ENCODE assay signal across 8 cellular contexts in the genomic region with DNA sequence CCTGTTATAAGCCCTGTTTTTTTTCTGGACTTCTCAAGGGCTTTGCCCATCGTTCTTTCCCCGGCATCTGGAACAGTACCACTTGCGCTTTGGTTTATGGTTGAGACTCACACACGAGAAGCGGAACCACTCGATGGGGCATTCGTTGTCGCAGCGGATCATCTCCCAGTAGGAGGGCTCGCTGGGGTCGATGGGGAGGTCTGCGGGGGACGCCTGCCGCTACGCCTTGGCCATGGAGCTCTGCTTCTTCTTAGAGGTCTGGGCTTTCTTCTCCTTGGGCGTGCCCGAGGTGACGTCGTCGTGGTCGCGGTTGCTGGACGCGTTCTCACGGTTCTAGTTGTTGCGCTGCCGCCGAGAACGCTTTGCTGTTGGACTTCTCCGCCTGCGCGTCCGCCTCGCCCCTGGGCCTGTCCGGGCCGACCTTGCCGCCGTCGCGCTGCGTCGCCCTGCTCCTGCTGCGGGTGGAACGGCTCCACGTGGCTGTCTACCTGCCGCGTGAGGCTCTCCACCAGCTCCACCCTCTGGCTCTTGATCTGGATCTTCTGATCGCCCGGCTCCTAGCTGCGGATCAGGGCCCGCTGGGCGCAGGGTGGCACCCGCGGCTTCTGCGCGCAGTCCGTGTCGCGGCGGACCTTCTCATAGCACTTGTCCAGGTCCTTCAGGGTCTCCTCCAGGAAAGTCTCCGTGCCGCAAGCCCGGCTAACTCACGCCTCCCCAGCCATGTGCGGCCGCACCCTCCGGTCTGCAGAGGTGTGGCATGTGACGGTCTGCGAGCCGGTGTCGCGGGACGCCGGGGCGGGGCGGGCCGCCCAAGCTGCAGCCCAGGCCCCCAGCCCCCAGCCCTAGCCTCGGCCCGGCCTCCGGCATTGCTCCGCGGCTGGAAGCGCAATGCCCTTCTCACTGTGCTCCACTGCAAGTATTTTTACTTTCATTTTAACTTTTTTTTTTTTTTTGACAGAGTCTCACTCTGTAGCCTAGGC. TPM values are rescaled to one million over a fixed set of nuclear protein-coding genes. Genes with fewer than 3 reads are reported as not detected.
DNase-seq lines count a peak whose midpoint lies in the region; ATAC-seq and TF ChIP-seq lines count a peak whose summit lies in the region.

No MANE protein-coding gene starts in this region.

- TF ChIP-seq CTCF in fibroblast of mammary gland (conservative IDR thresholded peaks at IDR 0.05; ENCODE audit: control insufficient read depth, insufficient read depth, low read depth, low read length) (no peak), vagina (IDR thresholded peaks at IDR 0.05) (no peak)

- no peaks in the 10 kb centered on the region for H3K9me2 ChIP-seq in Karpas-422 (replicated peaks; ENCODE audit: insufficient read depth, low read length)

- H3K4me1 ChIP-seq in Karpas-422 (ENCODE audit: low read length) (no peaks in the 10 kb centered on the region), vagina (no peaks in the 10 kb centered on the region)

- no peak overlapping the region for H2AFZ ChIP-seq in Karpas-422 (ENCODE audit: low read length)

- H3K36me3 ChIP-seq in Karpas-422 (ENCODE audit: insufficient read depth, low read length) (no peaks in the 10 kb centered on the region), vagina (no peaks in the 10 kb centered on the region)

- intact Hi-C loops in posterior vena cava (cut with DNase I) (no loop called here), vagina (cut with DNase I) (no loop called here)

- H3K9me3 ChIP-seq in Karpas-422 (ENCODE audit: low read length), result no peaks in the 10 kb centered on the region
- H3K9me3 ChIP-seq in vagina, result no peaks in the 10 kb centered on the region

- H4K20me1 ChIP-seq in Karpas-422 (ENCODE audit: insufficient read depth, low read depth, low read length), result no peaks in the 10 kb centered on the region

- no peak overlapping the region for H3K9ac ChIP-seq in Karpas-422 (ENCODE audit: low read length)

- H3K79me2 ChIP-seq in Karpas-422 (ENCODE audit: low read length), result no peaks in the 10 kb centered on the region

- DNase-seq in Karpas-422 (peak; percentile 25), fibroblast of mammary gland (ENCODE audit: low read depth) (peak; percentile 57), posterior vena cava (ENCODE audit: low spot score) (peak; percentile 87), vagina (ENCODE audit: extremely low spot score in 2 of 2) (no peak), NCI-H2107 treated with DMSO at 0.1 percent for 48 hours (lab: John Stamatoyannopoulos, UW; ENCODE audit: unreplicated experiment) (no peak), NCI-H1417 treated with DMSO at 0.1 percent for 48 hours (lab: John Stamatoyannopoulos, UW) (no peak)
- peak; percentile 75 for DNase-seq in activated CD8-positive, alpha-beta memory T cell treated with anti-CD3 and anti-CD28 coated beads, Interleukin-2, amount 50 U/mL, for 48 hours

- H3K27me3 ChIP-seq in Karpas-422 (ENCODE audit: low read length) (no peaks in the 10 kb centered on the region), vagina (no peaks in the 10 kb centered on the region)

- TF ChIP-seq POLR2A in vagina (IDR thresholded peaks at IDR 0.05), result no peak

- peak; percentile 74 for ATAC-seq in GM18498 (IDR thresholded peaks at IDR 0.05; ENCODE audit: unreplicated experiment)

- no peak overlapping the region for H3K4me2 ChIP-seq in Karpas-422 (ENCODE audit: low read depth, low read length, poor library complexity, severe bottlenecking)

- H3K4me3 ChIP-seq in Karpas-422 (ENCODE audit: low read length) (no peak overlapping the region), fibroblast of mammary gland (ENCODE audit: control insufficient read depth, low read depth, low read length) (peak overlapping the region; percentile 48), vagina (peak overlapping the region; percentile 47 to 57)

- H3K27ac ChIP-seq in Karpas-422 (ENCODE audit: low read length) (no peak overlapping the region), vagina (peak overlapping the region; percentile 4)

RNA-seq across cellular contexts. Expression of gene OGT, which starts 40.5 kb away (rescaled TPM):
- 314 and 469 TPM in 2 replicates for total RNA-seq in Karpas-422 (2014; rRNA removed; shearing (Covaris generic); ENCODE audit: low replicate concordance)
- 100 to 1,000 TPM in 1 of 2 donors, 10 to 100 TPM in 1; 93.0 to 104 TPM for total RNA-seq in posterior vena cava
- total RNA-seq in vagina, result 173 TPM

Comparison
In these comparisons a context has a peak if more than half of its experiments do, and no peak if none do; other contexts are left out.
1. DNase-seq: peak in Karpas-422 (single experiment), activated CD8-positive, alpha-beta memory T cell treated with anti-CD3 and anti-CD28 coated beads, Interleukin-2, amount 50 U/mL, for 48 hours (single experiment), fibroblast of mammary gland (single experiment) and posterior vena cava (single experiment); none in vagina (0 of 2), NCI-H2107 treated with DMSO at 0.1 percent for 48 hours (single experiment) and NCI-H1417 treated with DMSO at 0.1 percent for 48 hours (single experiment).